Comparison of ENCODE assay signal across 19 cellular contexts in the genomic region with DNA sequence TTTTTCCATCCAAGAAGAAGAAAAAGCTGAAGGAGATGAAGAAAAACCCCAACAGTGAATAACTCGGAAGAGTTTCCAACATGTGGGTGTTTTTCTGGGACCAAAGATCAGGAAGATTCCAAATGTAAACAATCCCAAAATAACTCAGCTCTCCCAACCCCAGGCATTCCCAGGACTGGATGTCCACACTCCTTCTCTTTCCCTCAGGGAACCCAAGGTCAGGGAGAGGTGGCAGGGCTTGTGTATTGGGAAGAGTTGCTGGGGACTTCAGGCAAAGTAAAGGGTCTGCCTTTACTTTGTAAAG.
DNase-seq lines count a peak whose midpoint lies in the region; ATAC-seq and TF ChIP-seq lines count a peak whose summit lies in the region.
"Had no signal": no experiment of that assay in that cellular context is flagged by ENCODE, and none has a peak within 500 bp of the region (broad histone marks: within the 10 kb centered on the region; RNA-seq: fewer than 3 reads in every experiment).

No MANE protein-coding gene starts in this region.

- DNase-seq in Right ventricle myocardium superior: no peak
- no peak for DNase-seq in left cardiac atrium
- no peak for DNase-seq in right atrium auricular region (ENCODE audit: low spot score)
- DNase-seq in sciatic nerve (ENCODE audit: low spot score): no peak
- no peak for DNase-seq in vagina (ENCODE audit: extremely low spot score in 2 of 2)
- DNase-seq in DMS53 treated with DMSO at 0.1 percent for 48 hours (lab: John Stamatoyannopoulos, UW; ENCODE audit: unreplicated experiment): no peak
- DNase-seq in C1 segment of cervical spinal cord (lab: John Stamatoyannopoulos, UW): no peak
- no peak for DNase-seq in HK-2 (ENCODE audit: unreplicated experiment)
- DNase-seq: 8988T; activated CD4-positive, alpha-beta T cell treated with anti-CD3 and anti-CD28 coated beads for 48 hours; cortex of kidney; H7; immature natural killer cell; Karpas-422; NCI-H1105 treated with DMSO at 0.1 percent for 48 hours; RPMI8226; SW 1271; upper lobe of left lung had no signal

- H3K27ac ChIP-seq in right atrium auricular region (peak overlapping the region; percentile 59 to 61), vagina (peak overlapping the region; percentile 64)

- H3K4me3 ChIP-seq in right atrium auricular region (no peak overlapping the region), vagina (no peak overlapping the region)
- H3K4me3 ChIP-seq: heart left ventricle, upper lobe of left lung had no signal

- peak; percentile 18 for ATAC-seq in Right ventricle myocardium superior (ENCODE audit: poor library complexity)
- no peak for ATAC-seq in left cardiac atrium
- peak; percentile 44 for ATAC-seq in sciatic nerve

- no peaks in the 10 kb centered on the region for H3K36me3 ChIP-seq in right atrium auricular region
- H3K36me3 ChIP-seq in vagina: no peaks in the 10 kb centered on the region
- H3K36me3 ChIP-seq: heart left ventricle, upper lobe of left lung had no signal

- TF ChIP-seq CTCF in right atrium auricular region (IDR thresholded peaks at IDR 0.05): no peak
- TF ChIP-seq CTCF in vagina (IDR thresholded peaks at IDR 0.05): no peak

- H3K4me1 ChIP-seq in right atrium auricular region (peaks cover 0 to 57% of the 10 kb centered on the region in 2 donors), vagina (peaks cover 46% of the 10 kb centered on the region)

- intact Hi-C loops in Right ventricle myocardium superior (cut with DNase I): no loop called here
- intact Hi-C loops in left cardiac atrium (cut with DNase I): no loop called here
- intact Hi-C loops in sciatic nerve (cut with DNase I): no loop called here
- intact Hi-C loops in vagina (cut with DNase I): no loop called here

- no peaks in the 10 kb centered on the region for H3K27me3 ChIP-seq in right atrium auricular region
- no peaks in the 10 kb centered on the region for H3K27me3 ChIP-seq in vagina
- H3K27me3 ChIP-seq: heart left ventricle, upper lobe of left lung had no signal

- H3K9me3 ChIP-seq in right atrium auricular region (peaks cover 0 to 21% of the 10 kb centered on the region in 2 donors), vagina (no peaks in the 10 kb centered on the region)

- TF ChIP-seq POLR2A in vagina (IDR thresholded peaks at IDR 0.05): no peak

Comparison
In these comparisons a context has a peak if more than half of its experiments do, and no peak if none do; other contexts are left out.
1. ATAC-seq: peak in Right ventricle myocardium superior (single experiment) and sciatic nerve (single experiment); none in left cardiac atrium (0 of 2).